In genomic region chr1:8937701-8938100, GRCh38 we compare ENCODE assay signal across 17 cellular contexts. TPM values are rescaled to one million over a fixed set of nuclear protein-coding genes. Genes with fewer than 3 reads are reported as not detected.
DNase-seq lines count a peak whose midpoint lies in the region; ATAC-seq and TF ChIP-seq lines count a peak whose summit lies in the region.
"Had no signal": no experiment of that assay in that cellular context is flagged by ENCODE, and none has a peak within 500 bp of the region (broad histone marks: within the 10 kb centered on the region; RNA-seq: fewer than 3 reads in every experiment).

No MANE protein-coding gene starts in this region.

- no peaks in the 10 kb centered on the region for H3K36me3 ChIP-seq in right atrium auricular region

- ATAC-seq in Right ventricle myocardium superior (ENCODE audit: poor library complexity) (peak; percentile 94), left cardiac atrium (peak; percentile 59 to 69), GM18873 (IDR thresholded peaks at IDR 0.05; ENCODE audit: low FRiP score, unreplicated experiment) (no peak)
- no peak for ATAC-seq in stimulated activated naive CD8-positive, alpha-beta T cell treated with anti-CD3 and anti-CD28 coated beads, Interleukin-15, amount 100 ng/mL, for 72 hours
- ATAC-seq: Panc1 had no signal

- no peaks in the 10 kb centered on the region for H3K9me3 ChIP-seq in right atrium auricular region

- no peaks in the 10 kb centered on the region for H3K36me3 Mint-ChIP-seq in activated T-helper 2 cell treated with anti-CD3 and anti-CD28 coated beads, Interferon-gamma antibody, Interleukin-2, Interleukin-4, amounts not matched to agents 10 μg/mL and 5 μg/mL and 100 μg/mL, durations not matched to agents 14 hours and 24 hours and 36 hours (ENCODE audit: low read depth)

- H3K27ac ChIP-seq in right atrium auricular region = peak overlapping the region in 1 of 2 donors; percentile 33

- H3K27me3 Mint-ChIP-seq in activated T-helper 2 cell treated with anti-CD3 and anti-CD28 coated beads, Interferon-gamma antibody, Interleukin-2, Interleukin-4, amounts not matched to agents 10 μg/mL and 5 μg/mL and 100 μg/mL, durations not matched to agents 14 hours and 24 hours and 36 hours (ENCODE audit: low read depth) = no peaks in the 10 kb centered on the region
- no peaks in the 10 kb centered on the region for H3K27me3 Mint-ChIP-seq in stimulated activated naive CD8-positive, alpha-beta T cell treated with anti-CD3 and anti-CD28 coated beads, Interleukin-15, amount 100 ng/mL, for 72 hours
- H3K27me3 Mint-ChIP-seq: dendritic cell treated with granulocyte-macrophage colony-stimulating factor and Interleukin-4, amounts not matched to agents 40 ng/mL and 50 ng/mL, for 4 days had no signal

- H3K9me3 Mint-ChIP-seq in activated T-helper 2 cell treated with anti-CD3 and anti-CD28 coated beads, Interferon-gamma antibody, Interleukin-2, Interleukin-4, amounts not matched to agents 10 μg/mL and 5 μg/mL and 100 μg/mL, durations not matched to agents 14 hours and 24 hours and 36 hours = no peaks in the 10 kb centered on the region
- peaks cover 5 to 7% of the 10 kb centered on the region in 2 donors for H3K9me3 Mint-ChIP-seq in stimulated activated naive CD8-positive, alpha-beta T cell treated with anti-CD3 and anti-CD28 coated beads, Interleukin-15, amount 100 ng/mL, for 72 hours
- H3K9me3 Mint-ChIP-seq: dendritic cell treated with granulocyte-macrophage colony-stimulating factor and Interleukin-4, amounts not matched to agents 40 ng/mL and 50 ng/mL, for 4 days had no signal

- peak overlapping the region; percentile 46 for H3K27ac Mint-ChIP-seq in activated T-helper 2 cell treated with anti-CD3 and anti-CD28 coated beads, Interferon-gamma antibody, Interleukin-2, Interleukin-4, amounts not matched to agents 10 μg/mL and 5 μg/mL and 100 μg/mL, durations not matched to agents 14 hours and 24 hours and 36 hours
- H3K27ac Mint-ChIP-seq in stimulated activated naive CD8-positive, alpha-beta T cell treated with anti-CD3 and anti-CD28 coated beads, Interleukin-15, amount 100 ng/mL, for 72 hours = peak overlapping the region; percentile 93 to 97
- H3K27ac Mint-ChIP-seq: dendritic cell treated with granulocyte-macrophage colony-stimulating factor and Interleukin-4, amounts not matched to agents 40 ng/mL and 50 ng/mL, for 4 days had no signal

- peaks cover 0 to under 1% of the 10 kb centered on the region in 2 donors for H3K4me1 ChIP-seq in right atrium auricular region

- no peak for TF ChIP-seq CTCF in right atrium auricular region (IDR thresholded peaks at IDR 0.05)

- H3K4me3 ChIP-seq in right atrium auricular region = no peak overlapping the region

- H3K27me3 ChIP-seq in right atrium auricular region = no peaks in the 10 kb centered on the region

- DNase-seq in Right ventricle myocardium superior (no peak), right atrium auricular region (ENCODE audit: low spot score) (no peak), left cardiac atrium (no peak), kidney glomerular epithelial cell (lab: John Stamatoyannopoulos, UW) (no peak), NCI-H1105 (lab: John Stamatoyannopoulos, UW) (no peak)
- no peak for DNase-seq in activated T-helper 2 cell treated with anti-CD3 and anti-CD28 coated beads, Interferon-gamma antibody, Interleukin-2, Interleukin-4, amounts not matched to agents 10 μg/mL and 5 μg/mL and 100 μg/mL, durations not matched to agents 14 hours and 24 hours and 36 hours (ENCODE audit: low spot score)
- no peak for DNase-seq in stimulated activated naive CD8-positive, alpha-beta T cell treated with anti-CD3 and anti-CD28 coated beads, Interleukin-15, amount 100 ng/mL, for 72 hours
- DNase-seq: activated CD8-positive, alpha-beta memory T cell treated with anti-CD3 and anti-CD28 coated beads, Interleukin-2, amount 50 U/mL, for 48 hours; anterior cingulate cortex; stimulated activated CD4-positive, alpha-beta T cell treated with anti-CD3 and anti-CD28 coated beads, Interleukin-15, amount 100 ng/mL, for 24 hours; SW 1271 had no signal

- peaks cover 36% of the 10 kb centered on the region for H3K4me1 Mint-ChIP-seq in activated T-helper 2 cell treated with anti-CD3 and anti-CD28 coated beads, Interferon-gamma antibody, Interleukin-2, Interleukin-4, amounts not matched to agents 10 μg/mL and 5 μg/mL and 100 μg/mL, durations not matched to agents 14 hours and 24 hours and 36 hours (ENCODE audit: low read depth)
- H3K4me1 Mint-ChIP-seq in stimulated activated naive CD8-positive, alpha-beta T cell treated with anti-CD3 and anti-CD28 coated beads, Interleukin-15, amount 100 ng/mL, for 72 hours = peaks cover 60% of the 10 kb centered on the region

- intact Hi-C loops in Right ventricle myocardium superior (cut with DNase I) = no loop called here
- intact Hi-C loops in activated T-helper 2 cell treated with anti-CD3 and anti-CD28 coated beads, Interferon-gamma antibody, Interleukin-2, Interleukin-4, amounts not matched to agents 10 μg/mL and 5 μg/mL and 100 μg/mL, durations not matched to agents 14 hours and 24 hours and 36 hours (cut with micrococcal nuclease) = loop anchor here (5.0 kb wide), 1 partner anchor 35 kb away; no protein-coding TSS in a partner anchor
- intact Hi-C loops in left cardiac atrium (cut with DNase I) = no loop called here

- H3K4me3 Mint-ChIP-seq in activated T-helper 2 cell treated with anti-CD3 and anti-CD28 coated beads, Interferon-gamma antibody, Interleukin-2, Interleukin-4, amounts not matched to agents 10 μg/mL and 5 μg/mL and 100 μg/mL, durations not matched to agents 14 hours and 24 hours and 36 hours (ENCODE audit: low read depth) = no peak overlapping the region
- peak overlapping the region; percentile 14 to 75 for H3K4me3 Mint-ChIP-seq in stimulated activated naive CD8-positive, alpha-beta T cell treated with anti-CD3 and anti-CD28 coated beads, Interleukin-15, amount 100 ng/mL, for 72 hours
- H3K4me3 Mint-ChIP-seq: dendritic cell treated with granulocyte-macrophage colony-stimulating factor and Interleukin-4, amounts not matched to agents 40 ng/mL and 50 ng/mL, for 4 days had no signal

RNA-seq across cellular contexts. Expression of gene CA6, which starts 8.0 kb away (rescaled TPM):
- not detected for total RNA-seq in Right ventricle myocardium superior
- total RNA-seq in right atrium auricular region = not detected
- 0.37 and 0.41 TPM in 2 replicates for total RNA-seq in activated T-helper 2 cell treated with anti-CD3 and anti-CD28 coated beads, Interferon-gamma antibody, Interleukin-2, Interleukin-4, amounts not matched to agents 10 μg/mL and 5 μg/mL and 100 μg/mL, durations not matched to agents 14 hours and 24 hours and 36 hours
- total RNA-seq in left cardiac atrium = not detected
- total RNA-seq: epithelial cell of proximal tubule, kidney epithelial cell, subcutaneous adipose tissue had no signal

RNA-seq across cellular contexts. Expression of gene ENO1, which starts 59.2 kb away (rescaled TPM):
- total RNA-seq in Right ventricle myocardium superior (136 TPM), right atrium auricular region (100 to 1,000 TPM; 149 to 334 TPM), left cardiac atrium (100 to 1,000 TPM; 242 to 476 TPM)
- total RNA-seq in activated T-helper 2 cell treated with anti-CD3 and anti-CD28 coated beads, Interferon-gamma antibody, Interleukin-2, Interleukin-4, amounts not matched to agents 10 μg/mL and 5 μg/mL and 100 μg/mL, durations not matched to agents 14 hours and 24 hours and 36 hours = 3,630 and 3,637 TPM in 2 replicates

Comparison
In these comparisons a context has a peak if more than half of its experiments do, and no peak if none do; other contexts are left out.
1. ATAC-seq: peak in Right ventricle myocardium superior (single experiment) and left cardiac atrium (2 of 2); none in stimulated activated naive CD8-positive, alpha-beta T cell treated with anti-CD3 and anti-CD28 coated beads, Interleukin-15, amount 100 ng/mL, for 72 hours (single experiment) and GM18873 (single experiment).